22 cellular contexts compared by ENCODE assay signal in the genomic region with DNA sequence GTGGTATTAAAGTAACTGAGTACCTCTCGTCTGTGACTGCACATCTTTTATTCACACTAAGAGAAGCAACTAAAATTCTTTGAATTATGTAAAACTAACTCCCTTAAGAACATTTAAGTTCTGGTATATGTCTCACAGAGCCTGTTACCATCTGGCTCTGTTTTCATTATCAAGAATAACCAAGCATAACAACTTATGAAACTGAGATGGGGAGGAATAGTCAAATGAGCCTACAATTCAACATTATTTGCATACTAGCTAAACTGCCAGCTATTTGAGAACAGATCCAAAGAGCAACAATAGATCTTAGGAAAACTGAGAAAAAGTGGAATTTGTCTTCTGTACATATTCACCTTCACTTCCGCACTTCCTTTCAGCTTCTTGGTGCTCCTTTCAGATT.
DNase-seq lines count a peak whose midpoint lies in the region; ATAC-seq and TF ChIP-seq lines count a peak whose summit lies in the region.
"Had no signal": no experiment of that assay in that cellular context is flagged by ENCODE, and none has a peak within 500 bp of the region (broad histone marks: within the 10 kb centered on the region; RNA-seq: fewer than 3 reads in every experiment).

No MANE protein-coding gene starts in this region.

- intact Hi-C loops in tibial artery (cut with DNase I; ENCODE audit: low total_unique reads), result no loop called here

- TF ChIP-seq CTCF in tibial artery (IDR thresholded peaks at IDR 0.05), result no peak

- no peaks in the 10 kb centered on the region for H3K36me3 ChIP-seq in tibial artery
- H3K36me3 ChIP-seq: BLaER1, brain microvascular endothelial cell, upper lobe of left lung had no signal

- H3K27me3 ChIP-seq in tibial artery, result no peaks in the 10 kb centered on the region
- H3K27me3 ChIP-seq: BLaER1, brain microvascular endothelial cell, upper lobe of left lung had no signal

- no peak overlapping the region for H3K27ac ChIP-seq in tibial artery
- H3K27ac ChIP-seq: BLaER1, brain microvascular endothelial cell, upper lobe of left lung had no signal

- H3K4me3 ChIP-seq in tibial artery, result no peak overlapping the region
- H3K4me3 ChIP-seq: BLaER1, upper lobe of left lung had no signal

- no peaks in the 10 kb centered on the region for H3K9me3 ChIP-seq in tibial artery
- H3K9me3 ChIP-seq: BLaER1, upper lobe of left lung had no signal

- no peaks in the 10 kb centered on the region for H3K4me1 ChIP-seq in tibial artery
- H3K4me1 ChIP-seq: BLaER1, upper lobe of left lung had no signal

- DNase-seq in foreskin melanocyte (no peak), tibial artery (no peak), NCI-H187 treated with DMSO at 0.1 percent for 48 hours (lab: John Stamatoyannopoulos, UW) (no peak)
- DNase-seq in stimulated activated CD4-positive, alpha-beta T cell treated with anti-CD3 and anti-CD28 coated beads, Interleukin-4, amount 100 ng/mL, for 24 hours, result no peak
- DNase-seq: activated CD4-positive, alpha-beta T cell treated with anti-CD3 and anti-CD28 coated beads for 48 hours; activated CD8-positive, alpha-beta memory T cell treated with anti-CD3 and anti-CD28 coated beads, Interleukin-2, amount 10 ng/mL, durations not matched to agents 7 days and 5 days; activated naive CD8-positive, alpha-beta T cell treated with anti-CD3 and anti-CD28 coated beads, Interleukin-2, amount 50 U/mL, for 24 hours; brain microvascular endothelial cell; cortex of kidney; head of caudate nucleus; KG1; left ventricle myocardium superior; MV-4-11; NCI-H1930; RPMI8226; stimulated activated CD4-positive, alpha-beta T cell treated with anti-CD3 and anti-CD28 coated beads, Interleukin-2, amount 100 ng/mL, for 24 hours; upper lobe of left lung had no signal

- ATAC-seq in GM18499 (IDR thresholded peaks at IDR 0.05; ENCODE audit: insufficient read depth, unreplicated experiment) (peak; percentile 73), GM19455 (IDR thresholded peaks at IDR 0.05; ENCODE audit: unreplicated experiment) (peak; percentile 56), HG02798 (IDR thresholded peaks at IDR 0.05; ENCODE audit: poor library complexity, unreplicated experiment) (peak; percentile 84), HG03439 (IDR thresholded peaks at IDR 0.05; ENCODE audit: unreplicated experiment) (peak; percentile 75)
- ATAC-seq: activated CD8-positive, alpha-beta memory T cell treated with anti-CD3 and anti-CD28 coated beads, Interleukin-2, amount 10 ng/mL, durations not matched to agents 7 days and 5 days; activated naive CD8-positive, alpha-beta T cell treated with anti-CD3 and anti-CD28 coated beads, Interleukin-2, amount 50 U/mL, for 24 hours; left ventricle myocardium superior had no signal
